ENCODE assay signal across 8 cellular contexts in genomic region chr17:77374170-77374936, GRCh38.
A peak's percentile ranks its signal among the peaks of the same experiment; 100 is the strongest.
DNase-seq lines count a peak whose midpoint lies in the region; ATAC-seq lines count a peak whose summit lies in the region.

No MANE protein-coding gene starts in this region.

- no peaks in the 10 kb centered on the region for H3K27me3 Mint-ChIP-seq in activated CD4-positive, alpha-beta T cell treated with anti-CD3 and anti-CD28 coated beads, Interleukin-2, amount 10 ng/mL, durations not matched to agents 7 days and 5 days
- no peaks in the 10 kb centered on the region for H3K27me3 Mint-ChIP-seq in dendritic cell treated with granulocyte-macrophage colony-stimulating factor and Interleukin-4, amounts not matched to agents 40 ng/mL and 50 ng/mL, for 4 days

- intact Hi-C loops in dendritic cell treated with granulocyte-macrophage colony-stimulating factor and Interleukin-4, amounts not matched to agents 40 ng/mL and 50 ng/mL, for 4 days (cut with micrococcal nuclease), result loop anchor here (5.0 to 10.0 kb wide), 2 partner anchors 42 to 50 kb away; no protein-coding TSS in a partner anchor

- POLR2A ChIA-PET in activated CD4-positive, alpha-beta T cell treated with anti-CD3 and anti-CD28 coated beads, Interleukin-2, amount 10 ng/mL, durations not matched to agents 7 days and 5 days (lab: Charles Lee), result interaction anchor here (0.6 to 1.0 kb wide), 2 partner anchors 43 to 49 kb away, joined by 4 to 5 read pairs; no protein-coding TSS in a partner anchor

- peaks cover 70% of the 10 kb centered on the region for H3K4me1 Mint-ChIP-seq in activated CD4-positive, alpha-beta T cell treated with anti-CD3 and anti-CD28 coated beads, Interleukin-2, amount 10 ng/mL, durations not matched to agents 7 days and 5 days
- H3K4me1 Mint-ChIP-seq in dendritic cell treated with granulocyte-macrophage colony-stimulating factor and Interleukin-4, amounts not matched to agents 40 ng/mL and 50 ng/mL, for 4 days (ENCODE audit: low read depth), result peaks cover 87% of the 10 kb centered on the region

- CTCF ChIA-PET in activated CD4-positive, alpha-beta T cell treated with anti-CD3 and anti-CD28 coated beads, Interleukin-2, amount 10 ng/mL, durations not matched to agents 7 days and 5 days (lab: Charles Lee), result interaction anchor here (0.6 to 4.7 kb wide), 11 partner anchors 8 to 284 kb away, joined by 3 to 25 read pairs (median 5); no protein-coding TSS in a partner anchor

- ATAC-seq in left lobe of liver (peak; percentile 57), GM18498 (IDR thresholded peaks at IDR 0.05; ENCODE audit: unreplicated experiment) (no peak)

- no peaks in the 10 kb centered on the region for H3K9me3 Mint-ChIP-seq in activated CD4-positive, alpha-beta T cell treated with anti-CD3 and anti-CD28 coated beads, Interleukin-2, amount 10 ng/mL, durations not matched to agents 7 days and 5 days
- no peaks in the 10 kb centered on the region for H3K9me3 Mint-ChIP-seq in dendritic cell treated with granulocyte-macrophage colony-stimulating factor and Interleukin-4, amounts not matched to agents 40 ng/mL and 50 ng/mL, for 4 days

- peak overlapping the region; percentile 89 for H3K27ac Mint-ChIP-seq in activated CD4-positive, alpha-beta T cell treated with anti-CD3 and anti-CD28 coated beads, Interleukin-2, amount 10 ng/mL, durations not matched to agents 7 days and 5 days
- peak overlapping the region; percentile 89 for H3K27ac Mint-ChIP-seq in dendritic cell treated with granulocyte-macrophage colony-stimulating factor and Interleukin-4, amounts not matched to agents 40 ng/mL and 50 ng/mL, for 4 days

- peaks cover 42% of the 10 kb centered on the region for H3K36me3 Mint-ChIP-seq in activated CD4-positive, alpha-beta T cell treated with anti-CD3 and anti-CD28 coated beads, Interleukin-2, amount 10 ng/mL, durations not matched to agents 7 days and 5 days (ENCODE audit: low read depth)
- H3K36me3 Mint-ChIP-seq in dendritic cell treated with granulocyte-macrophage colony-stimulating factor and Interleukin-4, amounts not matched to agents 40 ng/mL and 50 ng/mL, for 4 days (ENCODE audit: low read depth), result peaks cover 46% of the 10 kb centered on the region

- DNase-seq in COR-L47 (lab: John Stamatoyannopoulos, UW) (peak; percentile 45), LHCN-M2 (ENCODE audit: low read depth) (peak; percentile 87), left lobe of liver (ENCODE audit: low spot score) (peak; percentile 79), SHP77 treated with DMSO at 0.1 percent for 48 hours (lab: John Stamatoyannopoulos, UW) (no peak)
- DNase-seq in activated CD4-positive, alpha-beta T cell treated with anti-CD3 and anti-CD28 coated beads, Interleukin-2, amount 10 ng/mL, durations not matched to agents 7 days and 5 days, result peak; percentile 86
- peak; percentile 78 for DNase-seq in stimulated activated CD4-positive, alpha-beta T cell treated with anti-CD3 and anti-CD28 coated beads, Interleukin-1b, Interleukin-23, amount 100 ng/mL, for 48 hours

- peak overlapping the region; percentile 86 for H3K4me3 Mint-ChIP-seq in activated CD4-positive, alpha-beta T cell treated with anti-CD3 and anti-CD28 coated beads, Interleukin-2, amount 10 ng/mL, durations not matched to agents 7 days and 5 days
- peak overlapping the region; percentile 83 for H3K4me3 Mint-ChIP-seq in dendritic cell treated with granulocyte-macrophage colony-stimulating factor and Interleukin-4, amounts not matched to agents 40 ng/mL and 50 ng/mL, for 4 days
